Comparison of ENCODE assay signal across 26 cellular contexts in genomic region chr6:17210683-17211082, GRCh38.
DNase-seq lines count a peak whose midpoint lies in the region; ATAC-seq, FAIRE-seq and TF ChIP-seq lines count a peak whose summit lies in the region.
"Had no signal": no experiment of that assay in that cellular context is flagged by ENCODE, and none has a peak within 500 bp of the region (broad histone marks: within the 10 kb centered on the region; RNA-seq: fewer than 3 reads in every experiment).

No MANE protein-coding gene starts in this region.

- H3K27ac ChIP-seq in HepG2 (ENCODE audit: extremely low read length, insufficient read depth, low read length) (no peak overlapping the region), right lobe of liver (no peak overlapping the region), neural progenitor cell (no peak overlapping the region), skeletal muscle tissue (ENCODE audit: low read depth, low read length) (peak overlapping the region; percentile 92), neuronal stem cell (replicated peaks; ENCODE audit: low read length) (no peak overlapping the region)
- H3K27ac ChIP-seq: A549; BLaER1 treated with 17β-estradiol and CSF1 and Interleukin-3, amounts not matched to agents 10 nM and 100 nM had no signal

- ATAC-seq in HepG2 (no peak), right lobe of liver (no peak)
- ATAC-seq: A549, GM12878, GM23338, HCT116 had no signal

- H4K91ac ChIP-seq in neuronal stem cell (ENCODE audit: low read depth, low read length, poor library complexity): no peak overlapping the region

- intact Hi-C loops in HepG2 (cut with micrococcal nuclease; ENCODE audit: unreplicated experiment): no loop called here
- intact Hi-C loops in right lobe of liver (cut with DNase I): no loop called here

- BruUV-seq in HepG2 (replicated peaks; lab: Mats Ljungman, UMichigan): no TSS peak

- TF ChIP-seq EP300 in HepG2 (IDR thresholded peaks at IDR 0.05; ENCODE audit: low read depth in 2 of 2, low read length in 2 of 2): no peak
- TF ChIP-seq EP300 in HepG2 (CRISPR knock-in tag; IDR thresholded peaks at IDR 0.05; ENCODE audit: borderline replicate concordance): no peak

- no peak overlapping the region for H3K4ac ChIP-seq in neuronal stem cell (ENCODE audit: low read length)

- H2AFZ ChIP-seq in HepG2 (ENCODE audit: low read length): no peak overlapping the region
- no peak overlapping the region for H2AFZ ChIP-seq in neural progenitor cell (replicated peaks)
- no peak overlapping the region for H2AFZ ChIP-seq in neuronal stem cell (ENCODE audit: low read length)
- H2AFZ ChIP-seq: GM23338 had no signal

- no peaks in the 10 kb centered on the region for H3K79me1 ChIP-seq in neuronal stem cell (ENCODE audit: low read depth, low read length)

- TF ChIP-seq POLR2A in HepG2 (IDR thresholded peaks at IDR 0.05; ENCODE audit: insufficient read depth in 1 of 2, low read depth in 2 of 2, low read length in 2 of 2) (no peak), right lobe of liver (IDR thresholded peaks at IDR 0.05) (no peak)

- no peak overlapping the region for H3K4me3 Mint-ChIP-seq in neural progenitor cell
- H3K4me3 Mint-ChIP-seq: CD14-positive monocyte; CD4-positive, alpha-beta T cell; CD8-positive, alpha-beta memory T cell; GM23338; H9; HFFc6 had no signal

- no peak overlapping the region for H3K14ac ChIP-seq in neuronal stem cell (ENCODE audit: low read length)

- H2BK12ac ChIP-seq in neuronal stem cell (ENCODE audit: low read length): no peak overlapping the region

- H3K9me3 ChIP-seq in HepG2 (ENCODE audit: low read length): no peaks in the 10 kb centered on the region
- no peaks in the 10 kb centered on the region for H3K9me3 ChIP-seq in right lobe of liver
- H3K9me3 ChIP-seq in neural progenitor cell (ENCODE audit: low read depth): peaks cover 5% of the 10 kb centered on the region
- peaks cover 3 to 5% (median 3%) of the 10 kb centered on the region in 3 donors for H3K9me3 ChIP-seq in skeletal muscle tissue (ENCODE audit: control insufficient read depth in 3 of 3, low read length in 3 of 3)
- peaks cover 0 to 9% of the 10 kb centered on the region in 2 donors for H3K9me3 ChIP-seq in neuronal stem cell (replicated peaks in 1 of 2; ENCODE audit: control insufficient read depth in 2 of 2, insufficient read depth in 1 of 2, low read depth in 1 of 2, low read length in 2 of 2)
- H3K9me3 ChIP-seq: A549, BE2C had no signal

- no peaks in the 10 kb centered on the region for H3K4me1 ChIP-seq in HepG2 (ENCODE audit: insufficient read depth, low read length)
- H3K4me1 ChIP-seq in right lobe of liver: peaks cover 0 to 6% (median 0%) of the 10 kb centered on the region in 4 donors
- H3K4me1 ChIP-seq in neural progenitor cell: peaks cover 20% of the 10 kb centered on the region
- peaks cover 16 to 26% (median 19%) of the 10 kb centered on the region in 3 donors for H3K4me1 ChIP-seq in skeletal muscle tissue (ENCODE audit: control insufficient read depth in 3 of 3, insufficient read depth in 3 of 3, low read length in 3 of 3)
- peaks cover 4 to 7% of the 10 kb centered on the region in 2 donors for H3K4me1 ChIP-seq in neuronal stem cell (ENCODE audit: control insufficient read depth in 2 of 2, insufficient read depth in 1 of 2, low read depth in 1 of 2, low read length in 2 of 2)
- H3K4me1 ChIP-seq: A549; BE2C; BLaER1 treated with 17β-estradiol and CSF1 and Interleukin-3, amounts not matched to agents 10 nM and 100 nM had no signal

- no peak overlapping the region for H2AK5ac ChIP-seq in neuronal stem cell (ENCODE audit: low read depth, low read length)

- POLR2A ChIA-PET in HepG2 (lab: Yijun Ruan, JAX): no interaction called here

- H4K20me1 ChIP-seq in HepG2 (ENCODE audit: insufficient read depth, low read length): no peaks in the 10 kb centered on the region
- H4K20me1 ChIP-seq in neural progenitor cell (ENCODE audit: low read depth): no peaks in the 10 kb centered on the region
- H4K20me1 ChIP-seq: BLaER1 treated with 17β-estradiol and CSF1 and Interleukin-3, amounts not matched to agents 10 nM and 100 nM had no signal

- DNase-seq in HepG2 (ENCODE audit: low spot score) (no peak), right lobe of liver (no peak), neural progenitor cell (ENCODE audit: low spot score) (no peak), neuronal stem cell (ENCODE audit: low spot score) (no peak)
- DNase-seq in stimulated activated CD4-positive, alpha-beta T cell treated with anti-CD3 and anti-CD28 coated beads, Interleukin-12 subunit alpha, Interleukin-12 subunit beta, amount 100 ng/mL, for 4 hours: no peak
- DNase-seq: 8988T; ACHN; AML-193; BE2C; CD4-positive, alpha-beta T cell; CD8-positive, alpha-beta memory T cell; DMS 273 treated with DMSO at 0.1 percent for 48 hours; DMS79; EL; GDM1; H9; HFFc6 had no signal

- no peak for TF ChIP-seq RAD21 in HepG2 (CRISPR knock-in tag; IDR thresholded peaks at IDR 0.05)

- no peak overlapping the region for H3K18ac ChIP-seq in neuronal stem cell (ENCODE audit: low read length)

- no peak overlapping the region for H4K8ac ChIP-seq in neuronal stem cell (ENCODE audit: low read depth, low read length)

- H3K27ac Mint-ChIP-seq in neural progenitor cell: peak overlapping the region; percentile 51
- H3K27ac Mint-ChIP-seq: CD14-positive monocyte; CD4-positive, alpha-beta T cell; CD8-positive, alpha-beta memory T cell; GM23338; H9; HFFc6 had no signal

- H3K36me3 ChIP-seq in HepG2 (replicated peaks in 1 of 2; ENCODE audit: control insufficient read depth in 1 of 2, insufficient read depth in 2 of 2, low read length in 2 of 2): no peaks in the 10 kb centered on the region
- no peaks in the 10 kb centered on the region for H3K36me3 ChIP-seq in right lobe of liver
- no peaks in the 10 kb centered on the region for H3K36me3 ChIP-seq in neural progenitor cell
- H3K36me3 ChIP-seq in skeletal muscle tissue (ENCODE audit: control insufficient read depth in 3 of 3, insufficient read depth in 3 of 3, low read length in 3 of 3): no peaks in the 10 kb centered on the region
- no peaks in the 10 kb centered on the region for H3K36me3 ChIP-seq in neuronal stem cell (replicated peaks in 1 of 2; ENCODE audit: control insufficient read depth in 2 of 2, insufficient read depth in 2 of 2, low read length in 2 of 2)
- H3K36me3 ChIP-seq: BE2C; BLaER1 treated with 17β-estradiol and CSF1 and Interleukin-3, amounts not matched to agents 10 nM and 100 nM had no signal

- peaks cover 34% of the 10 kb centered on the region for H3K9me3 Mint-ChIP-seq in neural progenitor cell
- H3K9me3 Mint-ChIP-seq: CD4-positive, alpha-beta T cell had no signal

- H2BK120ac ChIP-seq in neuronal stem cell (ENCODE audit: low read depth, low read length): no peak overlapping the region

- in situ Hi-C loops in HepG2 (cut with HindIII; ENCODE audit: extremely low pct_ligation_motif_present, low pct_unique_long_range_greater_than_20kb): no loop called here

- CTCF ChIA-PET in HepG2 (lab: Yijun Ruan, JAX; ENCODE audit: low intra/inter-chr PET ratio, low total read pairs): no interaction called here

- 72% methylated on average over 3 of the region's 3 CpGs for WGBS in HepG2 (ENCODE audit: low lambda C conversion rate)
- WGBS in right lobe of liver (ENCODE audit: insufficient coverage, low coverage, low lambda C conversion rate, missing lambda C conversion rate): 96% methylated on average over 3 of the region's 3 CpGs
- no CpG with 5 or more reads among the region's 3 CpGs for WGBS in neuronal stem cell (ENCODE audit: extremely low coverage in 2 of 2, insufficient read length in 2 of 2, insufficient replicate concordance in 1 of 2), 2 donors

- H3K9ac ChIP-seq in HepG2 (ENCODE audit: insufficient read depth, low read depth, low read length) (no peak overlapping the region), neural progenitor cell (no peak overlapping the region), skeletal muscle tissue (ENCODE audit: low read depth in 1 of 3, low read length in 3 of 3) (no peak overlapping the region), neuronal stem cell (ENCODE audit: low read depth, low read length, poor library complexity) (no peak overlapping the region)
- H3K9ac ChIP-seq: BLaER1 treated with 17β-estradiol and CSF1 and Interleukin-3, amounts not matched to agents 10 nM and 100 nM had no signal

- H2BK5ac ChIP-seq in neuronal stem cell (ENCODE audit: low read length): no peak overlapping the region

- H3K23ac ChIP-seq in neuronal stem cell (ENCODE audit: low read depth, low read length, poor library complexity): no peak overlapping the region

- H3K4me1 Mint-ChIP-seq in neural progenitor cell: peaks cover 24% of the 10 kb centered on the region
- H3K4me1 Mint-ChIP-seq: CD14-positive monocyte; CD8-positive, alpha-beta memory T cell; GM23338 had no signal

- no peak for FAIRE-seq in HepG2 (lab: Jason Lieb, UNC)
- FAIRE-seq: A549, D721Med, GM12878, GM19239 had no signal

- H3K4me3 ChIP-seq in HepG2 (replicated peaks in 1 of 3; ENCODE audit: insufficient read depth in 1 of 3, low read depth in 2 of 3, low read length in 3 of 3) (no peak overlapping the region), right lobe of liver (no peak overlapping the region), neural progenitor cell (no peak overlapping the region), skeletal muscle tissue (ENCODE audit: low read length in 3 of 3) (no peak overlapping the region), neuronal stem cell (ENCODE audit: low read length in 2 of 2) (no peak overlapping the region)
- H3K4me3 ChIP-seq: A549; BLaER1 treated with 17β-estradiol and CSF1 and Interleukin-3, amounts not matched to agents 10 nM and 100 nM; GM12878; GM23338 had no signal

- H3K27me3 ChIP-seq in HepG2 (ENCODE audit: control insufficient read depth in 1 of 2, insufficient read depth in 2 of 2, low read length in 2 of 2) (no peaks in the 10 kb centered on the region), right lobe of liver (no peaks in the 10 kb centered on the region), neural progenitor cell (no peaks in the 10 kb centered on the region), skeletal muscle tissue (ENCODE audit: control insufficient read depth in 3 of 3, insufficient read depth in 3 of 3, low read length in 3 of 3) (no peaks in the 10 kb centered on the region), neuronal stem cell (ENCODE audit: control insufficient read depth in 3 of 3, insufficient read depth in 3 of 3, low read depth in 1 of 3, low read length in 3 of 3) (no peaks in the 10 kb centered on the region)
- H3K27me3 ChIP-seq: BE2C; BLaER1 treated with 17β-estradiol and CSF1 and Interleukin-3, amounts not matched to agents 10 nM and 100 nM had no signal

- no peaks in the 10 kb centered on the region for H3K79me2 ChIP-seq in HepG2 (ENCODE audit: insufficient read depth, low read length)
- no peaks in the 10 kb centered on the region for H3K79me2 ChIP-seq in neural progenitor cell (ENCODE audit: low read depth)

- peaks cover 25% of the 10 kb centered on the region for H3K27me3 Mint-ChIP-seq in neural progenitor cell (ENCODE audit: insufficient read depth, low read depth)
- H3K27me3 Mint-ChIP-seq: CD4-positive, alpha-beta T cell had no signal

- H3F3A ChIP-seq in neural progenitor cell (ENCODE audit: low read depth): peaks cover 26% of the 10 kb centered on the region

- no peak overlapping the region for H2BK15ac ChIP-seq in neuronal stem cell (ENCODE audit: low read length)

- TF ChIP-seq CTCF in HepG2 (CRISPR knock-in tag; IDR thresholded peaks at IDR 0.05) (no peak), right lobe of liver (IDR thresholded peaks at IDR 0.05) (no peak), neural progenitor cell (IDR thresholded peaks at IDR 0.05) (no peak)

- H3K4me2 ChIP-seq in HepG2 (ENCODE audit: low read depth, low read length) (no peak overlapping the region), neural progenitor cell (no peak overlapping the region), neuronal stem cell (ENCODE audit: insufficient read depth, low read length, poor library complexity, severe bottlenecking) (no peak overlapping the region)
- H3K4me2 ChIP-seq: A549; BLaER1 treated with 17β-estradiol and CSF1 and Interleukin-3, amounts not matched to agents 10 nM and 100 nM; GM23338 had no signal

- H3K36me3 Mint-ChIP-seq in neural progenitor cell: peaks cover under 1% of the 10 kb centered on the region
- H3K36me3 Mint-ChIP-seq: CD14-positive monocyte; CD8-positive, alpha-beta memory T cell had no signal
